ENCODE assay signal across 32 cellular contexts in the genomic region with DNA sequence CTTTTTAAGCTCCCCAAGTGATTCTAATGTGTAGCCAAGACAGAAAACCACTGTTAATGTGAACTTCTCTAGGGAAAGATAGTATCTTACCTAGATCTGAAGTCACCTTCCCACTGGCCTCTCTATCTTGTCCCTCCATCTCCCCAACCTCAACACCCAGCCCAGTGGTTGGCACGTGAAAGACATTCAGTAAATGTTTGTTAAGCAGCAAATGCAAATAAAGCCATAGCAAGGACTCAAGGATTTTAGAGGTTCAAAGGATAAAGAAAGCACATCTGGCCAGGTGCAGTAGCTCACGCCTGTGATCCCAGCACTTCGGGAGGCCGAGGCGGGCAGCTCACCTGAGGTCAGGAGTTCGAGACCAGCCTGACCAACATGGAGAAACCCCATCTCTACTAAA.
"Had no signal": no experiment of that assay in that cellular context is flagged by ENCODE, and none has a peak within 500 bp of the region (broad histone marks: within the 10 kb centered on the region; RNA-seq: fewer than 3 reads in every experiment).

No MANE protein-coding gene starts in this region.

- H3K4me3 Mint-ChIP-seq: activated CD4-positive, alpha-beta T cell treated with anti-CD3 and anti-CD28 coated beads, Interleukin-2, amount 10 ng/mL, durations not matched to agents 7 days and 5 days; activated CD8-positive, alpha-beta T cell treated with anti-CD3 and anti-CD28 coated beads for 36 hours; activated naive CD8-positive, alpha-beta T cell; activated T-cell treated with anti-CD3 and anti-CD28 coated beads, Interleukin-2, amount 50 U/mL, for 4 hours; activated T-helper 17 cell treated with anti-CD3 and anti-CD28 coated beads, Interleukin-2, amount 50 U/mL, for 72 hours; effector memory CD8-positive, alpha-beta T cell; T-helper 1 cell treated with Interleukin-12 subunit alpha and Interleukin-12 subunit beta and Interleukin-4 antibody, amounts not matched to agents 30 μg/mL and 1 μg/mL, for 36 hours; T-helper 2 cell treated with Interferon-gamma antibody and Interleukin-4, amounts not matched to agents 5 μg/mL and 100 μg/mL, for 36 hours had no signal

- H3K27me3 ChIP-seq: esophagus squamous epithelium, gastroesophageal sphincter, heart right ventricle had no signal

- H3K27me3 Mint-ChIP-seq: activated CD8-positive, alpha-beta T cell treated with anti-CD3 and anti-CD28 coated beads for 36 hours; activated naive CD8-positive, alpha-beta T cell; activated T-helper 17 cell treated with anti-CD3 and anti-CD28 coated beads, Interleukin-2, amount 50 U/mL, for 72 hours; effector memory CD8-positive, alpha-beta T cell had no signal

- H3K27ac ChIP-seq: epithelial cell of prostate, esophagus squamous epithelium, gastroesophageal sphincter, heart right ventricle had no signal

- H3K9me3 Mint-ChIP-seq: activated CD8-positive, alpha-beta T cell treated with anti-CD3 and anti-CD28 coated beads for 36 hours; activated T-cell treated with anti-CD3 and anti-CD28 coated beads, Interleukin-2, amount 50 U/mL, for 4 hours; activated T-helper 17 cell treated with anti-CD3 and anti-CD28 coated beads, Interleukin-2, amount 50 U/mL, for 72 hours; effector memory CD8-positive, alpha-beta T cell had no signal

- H3K9me3 ChIP-seq: esophagus squamous epithelium, gastroesophageal sphincter, heart right ventricle had no signal

- H3K4me3 ChIP-seq: esophagus squamous epithelium, gastroesophageal sphincter, heart right ventricle had no signal

- DNase-seq: activated CD4-positive, alpha-beta T cell treated with anti-CD3 and anti-CD28 coated beads for 1 hour; activated CD4-positive, alpha-beta T cell treated with anti-CD3 and anti-CD28 coated beads for 4 hours; activated CD4-positive, alpha-beta T cell treated with anti-CD3 and anti-CD28 coated beads, Interleukin-2, amount 10 ng/mL, durations not matched to agents 7 days and 5 days; activated CD4-positive, alpha-beta T cell treated with anti-CD3 and anti-CD28 coated beads, Interleukin-2, amount 50 U/mL, for 4 hours; activated CD8-positive, alpha-beta memory T cell treated with anti-CD3 and anti-CD28 coated beads for 24 hours; activated CD8-positive, alpha-beta T cell treated with anti-CD3 and anti-CD28 coated beads for 36 hours; activated effector memory CD4-positive, alpha-beta T cell treated with Interleukin-2 at 50 U/mL for 16 hours; activated gamma-delta T cell treated with Interleukin-2 at 50 U/mL for 16 hours; activated naive CD4-positive, alpha-beta T cell treated with anti-CD3 and anti-CD28 coated beads, Interleukin-2, amount 50 U/mL, for 16 hours; activated naive CD4-positive, alpha-beta T cell treated with Interleukin-2 at 50 U/mL for 16 hours; activated T-cell treated with anti-CD3 and anti-CD28 coated beads, Interleukin-2, amount 50 U/mL, for 4 hours; amniotic stem cell; anterior cingulate cortex; caudate nucleus; cortex of kidney; dermis blood vessel endothelial cell; effector CD4-positive, alpha-beta T cell; effector memory CD8-positive, alpha-beta T cell; esophagus squamous epithelium; foreskin melanocyte; heart right ventricle; T1000 had no signal

- H3K27ac Mint-ChIP-seq: activated CD4-positive, alpha-beta T cell treated with anti-CD3 and anti-CD28 coated beads, Interleukin-2, amount 10 ng/mL, durations not matched to agents 7 days and 5 days; activated CD8-positive, alpha-beta T cell treated with anti-CD3 and anti-CD28 coated beads for 36 hours; activated naive CD8-positive, alpha-beta T cell; activated T-helper 17 cell treated with anti-CD3 and anti-CD28 coated beads, Interleukin-2, amount 50 U/mL, for 72 hours; effector memory CD8-positive, alpha-beta T cell; T-helper 1 cell treated with Interleukin-12 subunit alpha and Interleukin-12 subunit beta and Interleukin-4 antibody, amounts not matched to agents 30 μg/mL and 1 μg/mL, for 36 hours; T-helper 2 cell treated with Interferon-gamma antibody and Interleukin-4, amounts not matched to agents 5 μg/mL and 100 μg/mL, for 36 hours had no signal

- FAIRE-seq: astrocyte, colon, endometrium, endothelial cell of umbilical vein had no signal

- ATAC-seq: activated CD8-positive, alpha-beta T cell treated with anti-CD3 and anti-CD28 coated beads for 36 hours; activated T-cell treated with anti-CD3 and anti-CD28 coated beads, Interleukin-2, amount 50 U/mL, for 4 hours; activated T-helper 17 cell treated with anti-CD3 and anti-CD28 coated beads, Interleukin-2, amount 50 U/mL, for 72 hours; effector memory CD8-positive, alpha-beta T cell; gastroesophageal sphincter; heart right ventricle had no signal
